Comparison of ENCODE assay signal across 19 cellular contexts in the genomic region with DNA sequence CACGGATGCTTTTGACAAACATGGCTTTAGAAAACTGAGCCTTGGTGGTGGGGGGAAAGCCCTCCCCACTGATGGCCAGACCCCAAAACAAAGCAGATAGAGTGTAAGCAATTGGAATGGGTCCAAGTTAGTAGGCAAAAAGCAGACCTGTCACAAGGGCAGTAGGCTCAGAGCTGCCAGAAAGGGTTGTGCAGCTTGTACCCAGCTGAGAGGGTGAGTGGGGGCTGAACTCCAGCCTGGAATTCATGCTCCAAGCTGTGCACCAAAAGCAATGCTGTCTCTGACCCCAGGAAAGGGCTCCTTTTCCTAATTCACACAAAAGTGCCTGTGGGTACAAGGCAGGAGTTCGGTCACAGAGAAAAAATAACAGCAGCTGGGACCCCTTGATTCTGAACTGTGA.
DNase-seq lines count a peak whose midpoint lies in the region; ATAC-seq and TF ChIP-seq lines count a peak whose summit lies in the region.
"Had no signal": no experiment of that assay in that cellular context is flagged by ENCODE, and none has a peak within 500 bp of the region (broad histone marks: within the 10 kb centered on the region; RNA-seq: fewer than 3 reads in every experiment).

No MANE protein-coding gene starts in this region.

- H3K36me3 ChIP-seq in ES-I3 (ENCODE audit: insufficient read depth, low read length) = no peaks in the 10 kb centered on the region
- H3K36me3 ChIP-seq in neural cell (ENCODE audit: insufficient read depth, low read length) = no peaks in the 10 kb centered on the region

- peaks cover 15% of the 10 kb centered on the region for H3K4me1 Mint-ChIP-seq in activated CD8-positive, alpha-beta T cell treated with anti-CD3 and anti-CD28 coated beads, Interleukin-2, amount 10 ng/mL, durations not matched to agents 7 days and 5 days (ENCODE audit: low read depth)

- no peak overlapping the region for H3K4me3 ChIP-seq in neural cell (ENCODE audit: low read length)
- H3K4me3 ChIP-seq: PC-9 had no signal

- no peaks in the 10 kb centered on the region for H3K36me3 Mint-ChIP-seq in activated CD8-positive, alpha-beta T cell treated with anti-CD3 and anti-CD28 coated beads, Interleukin-2, amount 10 ng/mL, durations not matched to agents 7 days and 5 days (ENCODE audit: low read depth)

- no peaks in the 10 kb centered on the region for H3K79me2 ChIP-seq in neural cell (replicated peaks; ENCODE audit: insufficient read depth, low read length)

- TF ChIP-seq CTCF in neural cell (IDR thresholded peaks at IDR 0.05; ENCODE audit: poor library complexity, severe bottlenecking) = no peak

- H3K9me3 ChIP-seq in ES-I3 (ENCODE audit: control insufficient read depth, insufficient read depth, low read length) (no peaks in the 10 kb centered on the region), neural cell (ENCODE audit: low read length) (no peaks in the 10 kb centered on the region)
- H3K9me3 ChIP-seq: SK-N-SH had no signal

- ATAC-seq in activated CD8-positive, alpha-beta T cell treated with anti-CD3 and anti-CD28 coated beads, Interleukin-2, amount 10 ng/mL, durations not matched to agents 7 days and 5 days = no peak

- H3K9ac ChIP-seq in ES-I3 (ENCODE audit: low read depth, low read length) (peak overlapping the region; percentile 16; the same call in 1 of the 2 replicates), neural cell (ENCODE audit: low read length) (no peak overlapping the region)
- H3K9ac ChIP-seq: SK-N-SH had no signal

- no peaks in the 10 kb centered on the region for H4K20me1 ChIP-seq in neural cell (ENCODE audit: insufficient read depth)

- H3K9me3 Mint-ChIP-seq in activated CD8-positive, alpha-beta T cell treated with anti-CD3 and anti-CD28 coated beads, Interleukin-2, amount 10 ng/mL, durations not matched to agents 7 days and 5 days (ENCODE audit: insufficient read depth) = no peaks in the 10 kb centered on the region
- H3K9me3 Mint-ChIP-seq: HFFc6 had no signal

- H3K27ac ChIP-seq in neural cell (ENCODE audit: low read length) = no peak overlapping the region
- H3K27ac ChIP-seq: PC-9 had no signal

- no peak for TF ChIP-seq RAD21 in neural cell (conservative IDR thresholded peaks at IDR 0.05)

- no peak overlapping the region for H3K27ac Mint-ChIP-seq in activated CD8-positive, alpha-beta T cell treated with anti-CD3 and anti-CD28 coated beads, Interleukin-2, amount 10 ng/mL, durations not matched to agents 7 days and 5 days
- H3K27ac Mint-ChIP-seq: HFFc6 had no signal

- CTCF ChIA-PET in activated CD8-positive, alpha-beta T cell treated with anti-CD3 and anti-CD28 coated beads, Interleukin-2, amount 10 ng/mL, durations not matched to agents 7 days and 5 days (lab: Charles Lee) = interaction anchor here (1.4 kb wide), 1 partner anchor 15 kb away, joined by 4 read pairs; no protein-coding TSS in a partner anchor

- POLR2A ChIA-PET in activated CD8-positive, alpha-beta T cell treated with anti-CD3 and anti-CD28 coated beads, Interleukin-2, amount 10 ng/mL, durations not matched to agents 7 days and 5 days (lab: Charles Lee) = no interaction called here

- no peaks in the 10 kb centered on the region for H3F3A ChIP-seq in neural cell (ENCODE audit: insufficient read depth, low read length, poor library complexity, severe bottlenecking)

- H2AFZ ChIP-seq in neural cell (ENCODE audit: low read depth, low read length) = peak overlapping the region; percentile 33
- H2AFZ ChIP-seq: PC-9 had no signal

- no peaks in the 10 kb centered on the region for H3K27me3 Mint-ChIP-seq in activated CD8-positive, alpha-beta T cell treated with anti-CD3 and anti-CD28 coated beads, Interleukin-2, amount 10 ng/mL, durations not matched to agents 7 days and 5 days (ENCODE audit: low read depth)

- no peaks in the 10 kb centered on the region for H3K27me3 ChIP-seq in neural cell (ENCODE audit: insufficient read depth, low read depth, low read length)

- TF ChIP-seq EP300 in neural cell (conservative IDR thresholded peaks at IDR 0.05; ENCODE audit: poor library complexity, severe bottlenecking) = no peak

- peaks cover 48% of the 10 kb centered on the region for H3K4me1 ChIP-seq in ES-I3 (ENCODE audit: insufficient read depth, low read length)

- no peaks in the 10 kb centered on the region for H3K9me2 ChIP-seq in neural cell (ENCODE audit: insufficient read depth, low read length)
- H3K9me2 ChIP-seq: SK-N-SH had no signal

- peak; percentile 21 for DNase-seq in NCI-H748 (lab: John Stamatoyannopoulos, UW; ENCODE audit: unreplicated experiment)
- DNase-seq in NCI-H748 treated with DMSO at 0.1 percent for 48 hours (lab: John Stamatoyannopoulos, UW) = no peak
- DNase-seq in NCI-H345 treated with DMSO at 0.1 percent for 48 hours (lab: John Stamatoyannopoulos, UW; ENCODE audit: unreplicated experiment) = peak; percentile 27
- no peak for DNase-seq in activated CD8-positive, alpha-beta T cell treated with anti-CD3 and anti-CD28 coated beads, Interleukin-2, amount 10 ng/mL, durations not matched to agents 7 days and 5 days
- no peak for DNase-seq in activated CD4-positive, alpha-beta T cell treated with anti-CD3 and anti-CD28 coated beads, Interleukin-2, amount 50 U/mL, for 48 hours
- DNase-seq in HPDE6-E6E7 (ENCODE audit: extremely low spot score) = no peak
- DNase-seq: 8988T, GOT3, HFFc6, Karpas-422, MM.1S, NCI-H1105 treated with DMSO at 0.1 percent for 48 hours, NCI-H187, NCI-H2171, NCI-H510A treated with DMSO at 0.1 percent for 48 hours, PC-9, SK-N-SH had no signal

- no peak overlapping the region for H3K4me2 ChIP-seq in neural cell (ENCODE audit: low read length)
- H3K4me2 ChIP-seq: PC-9, SK-N-SH had no signal

- H3K4me3 Mint-ChIP-seq in activated CD8-positive, alpha-beta T cell treated with anti-CD3 and anti-CD28 coated beads, Interleukin-2, amount 10 ng/mL, durations not matched to agents 7 days and 5 days = no peak overlapping the region
- H3K4me3 Mint-ChIP-seq: HFFc6 had no signal

TF ChIP-seq in neural cell, 6 proteins besides CTCF, POLR2A, EP300 and RAD21:
- TF ChIP-seq POLR2AphosphoS5 (IDR thresholded peaks at IDR 0.05) (no peak), MXI1 (conservative IDR thresholded peaks at IDR 0.05; ENCODE audit: poor library complexity, severe bottlenecking) (no peak), TAF1 (IDR thresholded peaks at IDR 0.05; ENCODE audit: low read depth) (no peak)

Comparison
In these comparisons a context has a peak if more than half of its experiments do, and no peak if none do; other contexts are left out.
1. DNase-seq: peak in NCI-H748 (single experiment) and NCI-H345 treated with DMSO at 0.1 percent for 48 hours (single experiment); none in NCI-H748 treated with DMSO at 0.1 percent for 48 hours (single experiment), activated CD8-positive, alpha-beta T cell treated with anti-CD3 and anti-CD28 coated beads, Interleukin-2, amount 10 ng/mL, durations not matched to agents 7 days and 5 days (single experiment), activated CD4-positive, alpha-beta T cell treated with anti-CD3 and anti-CD28 coated beads, Interleukin-2, amount 50 U/mL, for 48 hours (0 of 2) and HPDE6-E6E7 (single experiment).